8 cellular contexts compared by ENCODE assay signal in the genomic region with DNA sequence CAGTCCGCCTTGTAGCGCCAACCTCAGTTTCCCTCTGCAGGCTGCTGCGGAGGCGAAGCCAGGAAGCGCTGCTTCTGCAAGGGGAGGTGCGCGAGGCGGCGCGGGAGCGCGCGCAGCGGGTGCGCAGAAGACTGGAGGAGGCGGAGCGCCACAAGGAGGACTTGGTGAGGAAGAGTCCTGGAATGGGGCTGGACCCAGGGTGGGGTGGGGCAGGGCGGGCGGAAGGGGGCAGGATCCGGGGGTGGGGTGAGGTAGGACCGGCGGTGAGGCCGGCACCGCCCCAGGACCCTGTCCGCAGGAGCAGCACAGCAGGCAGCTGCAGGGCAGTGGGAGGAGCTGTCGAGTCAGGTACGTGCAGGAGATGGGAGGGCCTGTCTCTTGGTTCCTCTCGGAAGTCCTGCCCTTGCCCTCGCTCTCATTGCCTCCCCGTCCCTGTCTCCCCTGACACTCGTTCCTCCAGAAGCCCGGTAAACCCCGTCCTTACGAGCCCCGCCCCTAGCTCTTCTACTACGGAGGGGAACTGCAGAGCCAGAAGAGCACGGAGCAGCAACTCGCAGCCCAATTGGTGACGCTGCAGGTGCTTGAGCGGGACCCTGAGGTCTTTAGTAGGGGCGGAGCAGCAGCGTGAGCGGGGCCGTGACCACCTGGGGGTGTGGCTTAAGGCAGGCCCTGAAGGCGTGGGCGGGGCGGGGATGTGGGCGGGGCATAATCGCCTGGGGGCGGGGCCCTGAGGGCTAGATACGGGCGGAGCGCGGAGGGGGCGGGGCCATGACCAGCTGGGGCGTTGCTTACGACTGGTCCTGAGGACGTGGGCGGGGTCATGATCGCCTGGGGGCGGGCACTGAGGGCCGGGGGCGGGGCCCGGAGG.
DNase-seq lines count a peak whose midpoint lies in the region; ATAC-seq and TF ChIP-seq lines count a peak whose summit lies in the region.
"Not testable (repeated sequence)": the region's sequence is repeated elsewhere in the genome, so short reads cannot be mapped to it uniquely, and the experiment has no call there.

No MANE protein-coding gene starts in this region.

- not testable (repeated sequence) for H3K4me1 ChIP-seq in mammary epithelial cell (ENCODE audit: insufficient read depth, low read length)

- not testable (repeated sequence) for TF ChIP-seq CTCF in AG04449 (IDR thresholded peaks at IDR 0.05; ENCODE audit: insufficient read depth, low read length, missing control alignments); VCaP (conservative IDR thresholded peaks at IDR 0.05); mammary epithelial cell (conservative IDR thresholded peaks at IDR 0.05 in 1 of 2, IDR thresholded peaks at IDR 0.05 in 1 of 2; ENCODE audit: extremely low read depth in 1 of 2, insufficient read depth in 1 of 2, low read depth in 1 of 2, low read length in 2 of 2)

- H3K27me3 ChIP-seq in mammary epithelial cell (ENCODE audit: insufficient read depth, low read length), result not testable (repeated sequence)

- not testable (repeated sequence) for H4K20me1 ChIP-seq in mammary epithelial cell (ENCODE audit: insufficient read depth, low read length)

- H3K79me2 ChIP-seq in mammary epithelial cell (ENCODE audit: insufficient read depth, low read length), result not testable (repeated sequence)

- not testable (repeated sequence) for BruUV-seq in mammary epithelial cell (replicated peaks; lab: Mats Ljungman, UMichigan)

- CTCF ChIA-PET in AG04449 (lab: Yijun Ruan, JAX), result not testable (repeated sequence)
- CTCF ChIA-PET in mammary epithelial cell (lab: Charles Lee; ENCODE audit: low non-redundant PET), result interaction anchor here (0.6 to 0.7 kb wide), 3 partner anchors 82 to 471 kb away, joined by 3 to 10 read pairs (median 4); no protein-coding TSS in a partner anchor

- H2AFZ ChIP-seq in mammary epithelial cell (ENCODE audit: low read depth, low read length), result peak overlapping the region; percentile 84

- dilution Hi-C loops in mammary epithelial cell (cut with HindIII; ENCODE audit: low sequenced_read_pairs), result not testable (repeated sequence)

- H3K36me3 ChIP-seq in mammary epithelial cell (ENCODE audit: insufficient read depth, low read length), result not testable (repeated sequence)

- WGBS in mammary epithelial cell (ENCODE audit: low coverage, missing lambda C conversion rate), result 0% methylated on average over 8 of the region's 64 CpGs

- peak overlapping the region; percentile 85 for H3K4me2 ChIP-seq in mammary epithelial cell (ENCODE audit: insufficient read depth, low read depth, low read length)

- intact Hi-C loops in mammary epithelial cell (cut with micrococcal nuclease), result loop anchor here (2.0 to 5.0 kb wide), 5 partner anchors 38 to 284 kb away; partner anchors contain the start of gene KLHL22

- in situ Hi-C loops in mammary epithelial cell (cut with MboI; ENCODE audit: low sequenced_read_pairs in 2 of 2), result not testable (repeated sequence)

- H3K9me3 ChIP-seq in mammary epithelial cell (replicated peaks; ENCODE audit: insufficient read depth, low read length), result not testable (repeated sequence)

- ATAC-seq in GM18907 (IDR thresholded peaks at IDR 0.05; ENCODE audit: unreplicated experiment) (peak; percentile 79), HG03135 (IDR thresholded peaks at IDR 0.05; ENCODE audit: unreplicated experiment) (peak; percentile 67)

- POLR2A ChIA-PET in AG04449 (lab: Yijun Ruan, JAX), result interaction anchor here (0.8 kb wide), 1 partner anchor 285 kb away, joined by 3 read pairs; no protein-coding TSS in a partner anchor

- H3K4me3 ChIP-seq in AG04449 (ENCODE audit: low read depth, low read length), result peak overlapping the region; percentile 70
- peak overlapping the region; percentile 44 to 58 (median 53) for H3K4me3 ChIP-seq in mammary epithelial cell (replicated peaks in 1 of 3; ENCODE audit: insufficient read depth in 1 of 3, low read depth in 2 of 3, low read length in 3 of 3)

- H3K27ac ChIP-seq in VCaP, result peak overlapping the region; percentile 68
- peak overlapping the region; percentile 51 for H3K27ac ChIP-seq in mammary epithelial cell (ENCODE audit: insufficient read depth, low read depth, low read length)

- H3K9ac ChIP-seq in mammary epithelial cell (ENCODE audit: insufficient read depth, low read length), result not testable (repeated sequence)

- DNase-seq in AG04449 (ENCODE audit: low read depth, low spot score) (peak; percentile 45), NCI-H2196 (lab: John Stamatoyannopoulos, UW; ENCODE audit: unreplicated experiment) (peak; percentile 78), mammary epithelial cell (peak; percentile 94), iPS-NIHi7 (ENCODE audit: extremely low spot score) (peak; percentile 81), smooth muscle cell of the brain vasculature (ENCODE audit: low read depth, low spot score) (peak; percentile 67)

Comparison
In these comparisons a context has a peak if more than half of its experiments do, and no peak if none do; other contexts are left out.
1. Peak in every context shown above with its lines: DNase-seq, ATAC-seq, H3K4me3 ChIP-seq and H3K27ac ChIP-seq.